Comparison of ENCODE assay signal across 1 cellular context in the genomic region with DNA sequence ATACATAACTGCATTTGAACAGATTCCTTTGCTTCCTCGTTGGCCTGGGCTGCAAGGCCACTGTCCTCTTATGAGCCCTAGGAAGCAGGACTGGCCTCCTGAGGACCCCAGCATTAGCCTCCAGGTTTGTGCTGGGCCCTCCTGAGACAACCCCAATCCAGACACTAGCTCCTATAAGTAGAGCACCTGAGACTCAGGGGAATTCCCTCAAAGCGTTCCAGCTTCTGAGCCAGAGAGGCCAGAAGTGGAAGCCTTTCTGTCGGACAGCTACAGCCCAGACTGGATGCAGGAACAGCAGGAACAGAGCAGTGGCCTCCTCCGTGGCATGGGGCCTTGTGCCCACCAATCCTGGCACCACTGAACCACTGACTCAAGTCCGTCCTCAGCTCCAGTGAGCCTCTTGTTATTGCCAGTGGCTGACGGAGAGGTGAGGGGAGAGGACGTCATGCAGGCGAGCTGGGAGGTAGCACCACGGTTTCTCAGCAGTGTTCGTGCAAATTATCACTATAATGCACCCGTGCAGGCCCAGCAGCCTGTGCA.
TF ChIP-seq lines count a peak whose summit lies in the region.

No MANE protein-coding gene starts in this region.

TF ChIP-seq in A549, 52 proteins besides CTCF, POLR2A, EP300 and RAD21 (continued from another document):
- TF ChIP-seq, protein P1, sequence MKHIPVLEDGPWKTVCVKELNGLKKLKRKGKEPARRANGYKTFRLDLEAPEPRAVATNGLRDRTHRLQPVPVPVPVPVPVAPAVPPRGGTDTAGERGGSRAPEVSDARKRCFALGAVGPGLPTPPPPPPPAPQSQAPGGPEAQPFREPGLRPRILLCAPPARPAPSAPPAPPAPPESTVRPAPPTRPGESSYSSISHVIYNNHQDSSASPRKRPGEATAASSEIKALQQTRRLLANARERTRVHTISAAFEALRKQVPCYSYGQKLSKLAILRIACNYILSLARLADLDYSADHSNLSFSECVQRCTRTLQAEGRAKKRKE (CRISPR knock-in tag; IDR thresholded peaks at IDR 0.05; ENCODE audit: low read depth), result no peak
- TF ChIP-seq SREBF2 (IDR thresholded peaks at IDR 0.05) (no peak), CEBPB (IDR thresholded peaks at IDR 0.05) (no peak)
